ENCODE assay signal across 8 cellular contexts in the genomic region with DNA sequence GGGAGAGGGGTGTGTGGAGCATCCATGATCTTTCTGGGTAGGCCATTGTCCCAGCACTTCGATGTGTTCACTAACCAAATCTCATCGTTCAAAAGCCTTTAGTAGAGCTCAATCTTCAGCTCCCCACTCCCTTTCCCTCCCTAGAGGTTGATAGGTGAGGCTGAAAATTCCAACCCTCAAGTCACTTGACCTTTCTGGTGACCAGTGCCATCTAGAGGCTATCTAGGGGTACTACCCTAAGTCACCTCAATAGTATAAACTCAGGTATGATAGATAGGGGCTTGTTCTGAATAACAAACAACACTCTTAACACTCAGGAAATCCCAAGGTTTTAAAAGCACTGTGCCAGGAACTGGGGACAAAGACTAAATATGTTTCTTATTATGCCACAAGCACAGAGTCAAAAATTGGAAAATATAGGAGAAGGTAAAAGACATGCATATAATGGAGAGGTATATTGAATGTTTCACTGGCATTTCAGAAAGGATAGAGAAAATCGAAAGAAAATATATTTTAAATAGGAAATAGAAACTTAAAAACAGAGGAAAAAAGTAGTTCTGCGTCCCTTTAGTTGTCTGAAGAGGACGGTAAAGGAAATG. TPM values are rescaled to one million over a fixed set of nuclear protein-coding genes. Genes with fewer than 3 reads are reported as not detected.
DNase-seq lines count a peak whose midpoint lies in the region; ATAC-seq, FAIRE-seq and TF ChIP-seq lines count a peak whose summit lies in the region.

No MANE protein-coding gene starts in this region.

- H3K36me3 Mint-ChIP-seq in Calu3 (ENCODE audit: insufficient read depth, unreplicated experiment) = no peaks in the 10 kb centered on the region

- H3K4me3 Mint-ChIP-seq in Calu3 (ENCODE audit: low read depth, unreplicated experiment) = no peak overlapping the region

- H3K4me3 ChIP-seq in WERI-Rb-1 (ENCODE audit: low read depth, low read length) (no peak overlapping the region), foreskin fibroblast (ENCODE audit: low read depth in 1 of 2, low read length in 2 of 2) (no peak overlapping the region), sigmoid colon (no peak overlapping the region)

- TF ChIP-seq CTCF in Calu3 (IDR thresholded peaks at IDR 0.05; ENCODE audit: unreplicated experiment) (peak; percentile 40), WERI-Rb-1 (IDR thresholded peaks at IDR 0.05; ENCODE audit: low read depth, low read length) (peak; percentile 71), foreskin fibroblast (IDR thresholded peaks at IDR 0.05; ENCODE audit: low read depth, low read length) (peak; percentile 73), sigmoid colon (IDR thresholded peaks at IDR 0.05) (peak in 1 of 4 experiments; percentile 21)

- intact Hi-C loops in Calu3 (cut with micrococcal nuclease; ENCODE audit: unreplicated experiment) (no loop called here), sigmoid colon (cut with DNase I) (no loop called here)

- H3K27ac ChIP-seq in WERI-Rb-1 (no peak overlapping the region), sigmoid colon (no peak overlapping the region)

- H3K4me1 Mint-ChIP-seq in Calu3 (ENCODE audit: low read depth, unreplicated experiment) = no peaks in the 10 kb centered on the region

- CTCF ChIA-PET in Calu3 (lab: Charles Lee) = interaction anchor here (0.6 kb wide), 1 partner anchor 114 kb away, joined by 3 read pairs; no protein-coding TSS in a partner anchor

- peaks cover 20% of the 10 kb centered on the region for H3K27me3 Mint-ChIP-seq in Calu3 (ENCODE audit: unreplicated experiment)

- H3K27me3 ChIP-seq in WERI-Rb-1 (ENCODE audit: insufficient read depth, low read depth, severe bottlenecking) (no peaks in the 10 kb centered on the region), sigmoid colon (no peaks in the 10 kb centered on the region)

- no peak for TF ChIP-seq EP300 in sigmoid colon (IDR thresholded peaks at IDR 0.05)

- no peaks in the 10 kb centered on the region for H3K9me3 ChIP-seq in WERI-Rb-1 (ENCODE audit: severe bottlenecking)
- no peaks in the 10 kb centered on the region for H3K9me3 ChIP-seq in sigmoid colon

- H3K36me3 ChIP-seq in WERI-Rb-1 (no peaks in the 10 kb centered on the region), sigmoid colon (no peaks in the 10 kb centered on the region)

- 47 to 50% methylated on average over 5 of the region's 5 CpGs for WGBS in sigmoid colon, 2 donors

- no peak for TF ChIP-seq POLR2A in sigmoid colon (IDR thresholded peaks at IDR 0.05)

- no TSS peak for BruUV-seq in Calu3 (replicated peaks; lab: Mats Ljungman, UMichigan)

- H3K27ac Mint-ChIP-seq in Calu3 (ENCODE audit: unreplicated experiment) = no peak overlapping the region

- no peaks in the 10 kb centered on the region for H3K4me1 ChIP-seq in sigmoid colon

- peak; percentile 98 for FAIRE-seq in GM19239 (lab: Jason Lieb, UNC)

- peak; percentile 8 for DNase-seq in Calu3
- peak; percentile 21 for DNase-seq in GM19239 (ENCODE audit: insufficient read length, low spot score)
- DNase-seq in NCI-H1694 (lab: John Stamatoyannopoulos, UW) = peak; percentile 35
- peak; percentile 30 for DNase-seq in WERI-Rb-1
- DNase-seq in foreskin fibroblast = peak; percentile 0 to 7
- peak; percentile 10 for DNase-seq in stimulated activated naive CD8-positive, alpha-beta T cell treated with anti-CD3 and anti-CD28 coated beads, Interleukin-15, Interleukin-2, amounts not matched to agents 100 U/mL and 50 U/mL, for 24 hours
- DNase-seq in sigmoid colon = no peak

- H3K9me3 Mint-ChIP-seq in Calu3 (ENCODE audit: low read depth, unreplicated experiment) = no peaks in the 10 kb centered on the region

- ATAC-seq in stimulated activated naive CD8-positive, alpha-beta T cell treated with anti-CD3 and anti-CD28 coated beads, Interleukin-15, Interleukin-2, amounts not matched to agents 100 U/mL and 50 U/mL, for 24 hours = peak; percentile 78
- ATAC-seq in GM19467 (IDR thresholded peaks at IDR 0.05; ENCODE audit: unreplicated experiment) = no peak

RNA-seq across cellular contexts. Expression of a gene that starts 42.9 kb away (rescaled TPM):
- total RNA-seq in Calu3 (2022) (not detected in 2 replicates), sigmoid colon (10 to 100 TPM in 3 of 4 donors, 1 to 10 TPM in 1; 7.5 to 32.9 (median 26.8) TPM)
- 100 to 1,000 TPM in 2 of 3 donors, 10 to 100 TPM in 1; 15.0 to 150 (median 100) TPM for polyA plus RNA-seq in sigmoid colon
